1 cellular context compared by ENCODE assay signal in the genomic region with DNA sequence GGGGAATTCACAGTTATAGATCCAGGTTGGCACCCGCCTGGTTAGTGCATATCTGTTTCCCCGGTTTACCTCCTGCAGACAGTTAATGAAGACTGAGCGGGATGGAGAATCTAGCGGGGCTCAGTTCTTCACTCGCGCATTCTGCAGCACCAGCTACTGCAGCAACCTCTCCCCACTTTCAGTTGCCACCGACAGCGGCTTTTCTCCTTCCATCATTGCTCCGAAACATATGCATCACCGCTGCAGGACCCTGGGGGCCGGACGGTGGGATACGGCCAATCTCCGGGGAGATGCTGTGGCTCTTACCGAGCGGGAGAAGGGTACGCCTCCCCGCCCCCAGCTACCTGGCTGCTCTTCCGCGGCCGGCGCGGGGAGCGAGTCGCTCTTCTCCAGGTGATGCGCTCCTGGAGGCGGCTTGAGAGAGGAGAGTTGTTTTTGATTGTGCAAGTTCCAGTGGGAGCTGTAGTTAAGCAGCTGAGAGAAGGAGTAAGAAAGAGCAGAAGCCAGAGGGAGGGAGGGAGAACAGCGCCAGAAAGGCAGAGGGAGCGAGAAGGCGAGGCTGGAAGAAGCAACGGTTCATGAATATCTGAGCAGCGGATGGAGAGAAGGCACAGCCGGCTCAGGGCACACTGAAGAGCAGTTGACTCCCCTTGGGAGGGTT.
TF ChIP-seq lines count a peak whose summit lies in the region.

TSS of gene SGK1 (minus strand) at position 642 of the 661 bp plus-strand sequence. CDS start 652 bp downstream, outside the sequence.

TF ChIP-seq in HEK293, 187 proteins besides CTCF, POLR2A, EP300 and RAD21 (continued from another document):
- TF ChIP-seq ZNF350 (tag by site-specific recombination; IDR thresholded peaks at IDR 0.05) (no peak), ZNF391 (tag by site-specific recombination; IDR thresholded peaks at IDR 0.05; ENCODE audit: borderline replicate concordance, low read depth) (no peak), YY1 (tag by site-specific recombination; IDR thresholded peaks at IDR 0.05) (no peak)
TF ChIP-seq in HEK293: peak in this region for 22.
